9 cellular contexts compared by ENCODE assay signal in the genomic region with DNA sequence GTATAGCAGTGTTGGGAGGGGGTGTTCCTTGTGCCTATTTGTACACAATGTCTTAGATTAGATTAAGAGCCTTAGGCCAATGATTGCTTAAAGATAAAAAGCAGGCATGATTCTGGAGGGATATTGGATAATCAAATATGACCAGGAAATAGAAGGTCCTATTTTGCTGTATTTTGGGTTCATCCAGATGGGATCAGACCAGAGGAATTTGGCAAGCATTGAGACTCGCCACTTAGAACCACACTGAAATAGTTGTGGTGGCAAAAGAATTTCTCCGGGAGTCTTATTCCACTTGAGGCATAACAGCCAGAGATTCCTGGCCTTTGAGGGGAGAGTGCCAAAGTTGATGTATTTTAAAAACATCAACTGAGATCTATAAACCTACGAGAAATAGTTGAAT.
DNase-seq lines count a peak whose midpoint lies in the region; ATAC-seq and TF ChIP-seq lines count a peak whose summit lies in the region.
"Had no signal": no experiment of that assay in that cellular context is flagged by ENCODE, and none has a peak within 500 bp of the region (broad histone marks: within the 10 kb centered on the region; RNA-seq: fewer than 3 reads in every experiment).

No MANE protein-coding gene starts in this region.

- in situ Hi-C loops in G401 (cut with HindIII; ENCODE audit: low sequenced_read_pairs): no loop called here

- no peaks in the 10 kb centered on the region for H4K20me1 ChIP-seq in SK-N-SH (ENCODE audit: insufficient read depth)

- H3K9ac ChIP-seq in SK-N-SH (peak overlapping the region; percentile 48; the same call in 1 of the 2 replicates), skeletal muscle satellite cell (ENCODE audit: low read depth, low read length) (peak overlapping the region; percentile 52)

- peak; percentile 90 to 100 for TF ChIP-seq EP300 in SK-N-SH (IDR thresholded peaks at IDR 0.05; ENCODE audit: borderline replicate concordance in 1 of 2, low read depth in 1 of 2, low read length in 1 of 2)

- H3K27me3 ChIP-seq in SK-N-SH (ENCODE audit: insufficient read depth): no peaks in the 10 kb centered on the region
- H3K27me3 ChIP-seq in skeletal muscle satellite cell (ENCODE audit: control insufficient read depth, insufficient read depth, low read length): no peaks in the 10 kb centered on the region

- DNase-seq in ELF-1 (ENCODE audit: low read depth, low spot score) (peak; percentile 6), SK-N-SH (no peak), foreskin fibroblast (peak; percentile 91 to 96), G401 (ENCODE audit: low spot score) (no peak), NOMO-1 treated with DMSO at 0.1 percent for 48 hours (lab: John Stamatoyannopoulos, UW; ENCODE audit: unreplicated experiment) (no peak), NCI-H1417 (lab: John Stamatoyannopoulos, UW) (no peak)
- DNase-seq in activated T-cell treated with anti-CD3 and anti-CD28 coated beads, Interleukin-2, amount 50 U/mL, for 72 hours: no peak
- DNase-seq: substantia nigra had no signal

- peak overlapping the region; percentile 55 for H3K4me2 ChIP-seq in SK-N-SH
- H3K4me2 ChIP-seq in skeletal muscle satellite cell (ENCODE audit: low read length): peak overlapping the region; percentile 56

- H3F3A ChIP-seq in SK-N-SH (replicated peaks; ENCODE audit: insufficient read depth): peaks cover 50% of the 10 kb centered on the region

- no peak for TF ChIP-seq RAD21 in SK-N-SH (IDR thresholded peaks at IDR 0.05; ENCODE audit: low read length)

- H3K27ac ChIP-seq in SK-N-SH (ENCODE audit: low read depth in 2 of 2, low read length in 1 of 2): peak overlapping the region; percentile 95 to 100; a peak in 3 of 4 replicates

- ATAC-seq in activated T-cell treated with anti-CD3 and anti-CD28 coated beads, Interleukin-2, amount 50 U/mL, for 72 hours (replicated peaks in 1 of 2): no peak

- H3K4me3 ChIP-seq in SK-N-SH (ENCODE audit: low read depth in 2 of 2, low read length in 1 of 2): no peak overlapping the region
- H3K4me3 ChIP-seq in foreskin fibroblast (ENCODE audit: low read depth in 1 of 2, low read length in 2 of 2): no peak overlapping the region
- H3K4me3 ChIP-seq in skeletal muscle satellite cell (ENCODE audit: low read length): no peak overlapping the region

- peaks cover 9 to 11% of the 10 kb centered on the region in 2 donors for H3K36me3 Mint-ChIP-seq in activated T-cell treated with anti-CD3 and anti-CD28 coated beads, Interleukin-2, amount 50 U/mL, for 72 hours (ENCODE audit: insufficient read depth in 2 of 2)

- no peak for TF ChIP-seq CTCF in SK-N-SH (IDR thresholded peaks at IDR 0.05)
- no peak for TF ChIP-seq CTCF in foreskin fibroblast (IDR thresholded peaks at IDR 0.05; ENCODE audit: low read depth, low read length)

- CTCF ChIA-PET in SK-N-SH (lab: Yijun Ruan, JAX): no interaction called here

- H3K4me1 Mint-ChIP-seq in activated T-cell treated with anti-CD3 and anti-CD28 coated beads, Interleukin-2, amount 50 U/mL, for 72 hours (ENCODE audit: low read depth): peaks cover 22% of the 10 kb centered on the region

- H3K27me3 Mint-ChIP-seq in activated T-cell treated with anti-CD3 and anti-CD28 coated beads, Interleukin-2, amount 50 U/mL, for 72 hours (ENCODE audit: low read depth): no peaks in the 10 kb centered on the region

- H3K4me1 ChIP-seq in SK-N-SH (ENCODE audit: control insufficient read depth in 1 of 2, insufficient read depth in 2 of 2, low read depth in 1 of 2, low read length in 1 of 2) (peaks cover 6 to 47% of the 10 kb centered on the region in 2 experiments), skeletal muscle satellite cell (ENCODE audit: control insufficient read depth, insufficient read depth, low read length) (peaks cover 58% of the 10 kb centered on the region)

- H2AFZ ChIP-seq in SK-N-SH (ENCODE audit: low read depth): no peak overlapping the region

- POLR2A ChIA-PET in SK-N-SH (lab: Yijun Ruan, JAX): no interaction called here

- H3K4me3 Mint-ChIP-seq in activated T-cell treated with anti-CD3 and anti-CD28 coated beads, Interleukin-2, amount 50 U/mL, for 72 hours: no peak overlapping the region

- H3K9me2 ChIP-seq in SK-N-SH: no peaks in the 10 kb centered on the region

- peaks cover 7 to 12% of the 10 kb centered on the region in 2 donors for H3K9me3 Mint-ChIP-seq in activated T-cell treated with anti-CD3 and anti-CD28 coated beads, Interleukin-2, amount 50 U/mL, for 72 hours

- H3K9me3 ChIP-seq in SK-N-SH (0 out of 2 replicates have a peak, but pooled peaks cover 4% of the 10 kb centered on the region), skeletal muscle satellite cell (replicated peaks; ENCODE audit: low read length) (peaks cover 5% of the 10 kb centered on the region)

- WGBS in SK-N-SH (ENCODE audit: low lambda C conversion rate): 11% methylated on average over 3 of the region's 3 CpGs

- no peaks in the 10 kb centered on the region for H3K79me2 ChIP-seq in SK-N-SH (ENCODE audit: insufficient read depth)

- H3K36me3 ChIP-seq in SK-N-SH (replicated peaks in 1 of 2; ENCODE audit: control insufficient read depth in 1 of 2, insufficient read depth in 2 of 2, low read length in 1 of 2): no peaks in the 10 kb centered on the region
- no peaks in the 10 kb centered on the region for H3K36me3 ChIP-seq in skeletal muscle satellite cell (ENCODE audit: insufficient read depth, low read length)

- H3K27ac Mint-ChIP-seq in activated T-cell treated with anti-CD3 and anti-CD28 coated beads, Interleukin-2, amount 50 U/mL, for 72 hours: no peak overlapping the region

TF ChIP-seq in SK-N-SH, 30 proteins besides CTCF, POLR2A, EP300 and RAD21 (continues in another document):
- TF ChIP-seq, protein P1, sequence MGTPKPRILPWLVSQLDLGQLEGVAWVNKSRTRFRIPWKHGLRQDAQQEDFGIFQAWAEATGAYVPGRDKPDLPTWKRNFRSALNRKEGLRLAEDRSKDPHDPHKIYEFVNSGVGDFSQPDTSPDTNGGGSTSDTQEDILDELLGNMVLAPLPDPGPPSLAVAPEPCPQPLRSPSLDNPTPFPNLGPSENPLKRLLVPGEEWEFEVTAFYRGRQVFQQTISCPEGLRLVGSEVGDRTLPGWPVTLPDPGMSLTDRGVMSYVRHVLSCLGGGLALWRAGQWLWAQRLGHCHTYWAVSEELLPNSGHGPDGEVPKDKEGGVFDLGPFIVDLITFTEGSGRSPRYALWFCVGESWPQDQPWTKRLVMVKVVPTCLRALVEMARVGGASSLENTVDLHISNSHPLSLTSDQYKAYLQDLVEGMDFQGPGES (IDR thresholded peaks at IDR 0.05; ENCODE audit: low read depth, low read length): no peak
- TF ChIP-seq NFIC (IDR thresholded peaks at IDR 0.05; ENCODE audit: borderline replicate concordance) (peak; percentile 99), YY1 (IDR thresholded peaks at IDR 0.05; ENCODE audit: low read depth) (0 out of 2 replicates have a peak, but pooled peaks have one; percentile 20), SIN3A (IDR thresholded peaks at IDR 0.05; ENCODE audit: borderline replicate concordance, low read depth, low read length) (no peak), TAF1 (IDR thresholded peaks at IDR 0.05; ENCODE audit: borderline replicate concordance, low read depth, low read length) (no peak; the same call in 1 of the 2 replicates), GATA2 (CRISPR knock-in tag; IDR thresholded peaks at IDR 0.05) (no peak), RCOR1 (IDR thresholded peaks at IDR 0.05; ENCODE audit: low read length) (no peak), FOXJ3 (CRISPR knock-in tag; IDR thresholded peaks at IDR 0.05) (no peak), TEAD4 (IDR thresholded peaks at IDR 0.05; ENCODE audit: borderline replicate concordance, insufficient read depth) (peak; percentile 100), JUND (IDR thresholded peaks at IDR 0.05) (peak; percentile 94), MXI1 (IDR thresholded peaks at IDR 0.05; ENCODE audit: low read depth, low read length) (no peak), RFX5 (IDR thresholded peaks at IDR 0.05; ENCODE audit: low read length) (no peak), ELF1 (IDR thresholded peaks at IDR 0.05) (peak; percentile 74), ZBTB33 (IDR thresholded peaks at IDR 0.05; ENCODE audit: borderline replicate concordance, low read depth) (peak; percentile 74), MEF2A (IDR thresholded peaks at IDR 0.05; ENCODE audit: borderline replicate concordance, low read depth) (peak; percentile 94)

Comparison
In these comparisons a context has a peak if more than half of its experiments do, and no peak if none do; other contexts are left out.
1. DNase-seq: peak in ELF-1 (single experiment) and foreskin fibroblast (2 of 2); none in SK-N-SH (single experiment), G401 (single experiment), activated T-cell treated with anti-CD3 and anti-CD28 coated beads, Interleukin-2, amount 50 U/mL, for 72 hours (0 of 2), NOMO-1 treated with DMSO at 0.1 percent for 48 hours (single experiment) and NCI-H1417 (0 of 3).